Comparison of ENCODE assay signal across 8 cellular contexts in the genomic region with DNA sequence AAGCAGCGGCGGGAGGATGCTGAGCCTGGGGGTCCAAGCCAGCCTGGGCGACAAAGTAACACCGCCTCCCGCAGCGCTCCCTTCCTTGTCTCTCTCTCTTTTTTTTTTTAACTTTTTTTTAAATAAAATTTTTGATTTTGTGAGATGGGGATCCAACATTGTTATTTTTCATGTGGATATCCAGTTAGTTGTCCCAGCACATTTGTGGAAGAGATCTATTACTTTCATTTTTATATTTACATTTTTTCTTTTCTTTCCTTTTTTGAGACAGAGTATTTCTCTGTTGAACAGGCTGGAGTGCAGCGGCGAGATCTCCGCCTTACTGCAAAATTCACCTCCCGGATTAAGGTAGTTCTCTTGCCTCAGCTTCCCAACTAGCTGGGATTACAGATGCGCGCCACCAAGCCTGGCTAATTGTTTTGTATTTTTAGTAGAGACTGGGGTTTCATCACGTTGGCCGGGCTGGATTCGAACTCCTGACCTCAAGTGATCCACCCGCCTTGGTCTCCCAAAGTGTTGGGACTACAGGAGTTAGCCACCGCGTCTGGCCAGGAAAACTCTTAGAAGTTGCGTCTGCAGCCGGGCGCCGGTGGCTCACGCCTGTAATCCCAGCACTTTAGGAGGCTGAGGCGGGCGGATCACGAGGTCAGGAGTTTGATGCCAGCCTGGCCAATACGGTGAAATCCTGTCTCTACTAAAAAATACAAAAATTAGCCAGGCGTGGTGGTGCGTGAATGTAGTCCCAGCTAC. TPM values are rescaled to one million over a fixed set of nuclear protein-coding genes. Genes with fewer than 3 reads are reported as not detected.
DNase-seq lines count a peak whose midpoint lies in the region; ATAC-seq and TF ChIP-seq lines count a peak whose summit lies in the region.

No MANE protein-coding gene starts in this region.

- intact Hi-C loops in sigmoid colon (cut with DNase I): loop anchor here (1.0 to 5.0 kb wide), 2 partner anchors 19 to 46 kb away; a partner anchor contains a TSS

- H3K79me2 ChIP-seq in fibroblast of lung (ENCODE audit: control insufficient read depth, insufficient read depth, low read length): no peaks in the 10 kb centered on the region

- H2AFZ ChIP-seq in fibroblast of lung (ENCODE audit: low read length): peak overlapping the region; percentile 91

- no peak overlapping the region for H3K27ac ChIP-seq in SK-N-MC
- H3K27ac ChIP-seq in fibroblast of lung (ENCODE audit: insufficient read depth, low read length): peak overlapping the region; percentile 64
- H3K27ac ChIP-seq in sigmoid colon: peak overlapping the region; percentile 84 to 88 (median 86)

- H3K36me3 ChIP-seq in SK-N-MC (ENCODE audit: insufficient read depth, low read length) (no peaks in the 10 kb centered on the region), fibroblast of lung (ENCODE audit: control insufficient read depth, insufficient read depth, low read length) (no peaks in the 10 kb centered on the region), sigmoid colon (peaks cover 0 to 2% (median 0%) of the 10 kb centered on the region in 4 donors)

- TF ChIP-seq EP300 in sigmoid colon (IDR thresholded peaks at IDR 0.05): no peak

- H3K9ac ChIP-seq in SK-N-MC (ENCODE audit: insufficient read length): no peak overlapping the region
- peak overlapping the region; percentile 50 for H3K9ac ChIP-seq in fibroblast of lung (ENCODE audit: insufficient read depth, low read length)

- H3K9me3 ChIP-seq in SK-N-MC (ENCODE audit: low read depth, low read length) (0 out of 2 replicates have a peak, but pooled peaks cover 2% of the 10 kb centered on the region), fibroblast of lung (ENCODE audit: control insufficient read depth, insufficient read depth, low read depth, low read length) (no peaks in the 10 kb centered on the region), sigmoid colon (peaks cover 3 to 14% (median 6%) of the 10 kb centered on the region in 4 donors)

- H3K4me2 ChIP-seq in fibroblast of lung (ENCODE audit: extremely low read depth, insufficient read depth, low read length): peak overlapping the region; percentile 87

- peak overlapping the region; percentile 54 for H3K4me3 ChIP-seq in GM12875 (ENCODE audit: low read depth, low read length)
- H3K4me3 ChIP-seq in SK-N-MC: peak overlapping the region; percentile 84
- peak overlapping the region; percentile 55 to 90 (median 71) for H3K4me3 ChIP-seq in fibroblast of lung (replicated peaks in 1 of 4; ENCODE audit: control extremely low read depth in 1 of 4, insufficient read depth in 1 of 4, low read depth in 3 of 4, low read length in 4 of 4)
- H3K4me3 ChIP-seq in sigmoid colon: peak overlapping the region; percentile 63 to 81 (median 69)

- DNase-seq in SK-N-MC (ENCODE audit: low read depth, low spot score) (no peak), fibroblast of lung (ENCODE audit: low read depth in 2 of 2) (no peak), sigmoid colon (peak; percentile 52), NCI-H128 (lab: John Stamatoyannopoulos, UW; ENCODE audit: unreplicated experiment) (no peak)
- DNase-seq in activated effector memory CD4-positive, alpha-beta T cell treated with Interleukin-2 at 50 U/mL for 16 hours: no peak

- ATAC-seq in HG03432 (IDR thresholded peaks at IDR 0.05; ENCODE audit: unreplicated experiment): no peak
- no peak for ATAC-seq in HG02852 (IDR thresholded peaks at IDR 0.05; ENCODE audit: unreplicated experiment)

- TF ChIP-seq CTCF in GM12875 (IDR thresholded peaks at IDR 0.05; ENCODE audit: borderline replicate concordance, insufficient read depth, low read depth, low read length): no peak
- no peak for TF ChIP-seq CTCF in fibroblast of lung (conservative IDR thresholded peaks at IDR 0.05 in 1 of 2, IDR thresholded peaks at IDR 0.05 in 1 of 2; ENCODE audit: low read depth in 1 of 2, low read length in 2 of 2)
- TF ChIP-seq CTCF in sigmoid colon (IDR thresholded peaks at IDR 0.05): no peak

- H3K4me1 ChIP-seq in fibroblast of lung (ENCODE audit: control insufficient read depth, extremely low read depth, insufficient read depth, low read length): peaks cover 2% of the 10 kb centered on the region
- peaks cover 0 to 13% (median 8%) of the 10 kb centered on the region in 4 donors for H3K4me1 ChIP-seq in sigmoid colon

- no peak for TF ChIP-seq POLR2A in sigmoid colon (IDR thresholded peaks at IDR 0.05)

- no peaks in the 10 kb centered on the region for H4K20me1 ChIP-seq in fibroblast of lung (ENCODE audit: control insufficient read depth, extremely low read depth, insufficient read depth, low read length)

- WGBS in sigmoid colon, 2 donors: 66 to 73% methylated on average over 29 of the region's 29 CpGs

- no peaks in the 10 kb centered on the region for H3K27me3 ChIP-seq in fibroblast of lung (ENCODE audit: control insufficient read depth, insufficient read depth, low read length)
- no peaks in the 10 kb centered on the region for H3K27me3 ChIP-seq in sigmoid colon

RNA-seq across cellular contexts. Expression of a gene that starts 19.4 kb away (rescaled TPM):
- 10.1 and 10.3 TPM in 2 replicates for total RNA-seq in fibroblast of lung
- 2.9 and 3.1 TPM in 2 replicates for polyA plus RNA-seq in fibroblast of lung
- polyA plus RNA-seq in fibroblast of lung (2012): 2.5 and 3.6 TPM in 2 replicates
- 0.41 TPM in 1 of 2 replicates, not detected in the other for polyA minus RNA-seq in fibroblast of lung (ENCODE audit: low replicate concordance)
- 1 to 10 TPM; 3.6 to 8.4 (median 6.1) TPM for total RNA-seq in sigmoid colon
- polyA plus RNA-seq in sigmoid colon: 1 to 10 TPM; 4.6 to 7.2 (median 5.4) TPM

RNA-seq across cellular contexts. Expression of a gene that starts 20.1 kb away (rescaled TPM):
- 2.6 and 4.3 TPM in 2 replicates for total RNA-seq in fibroblast of lung
- 1.6 and 2.4 TPM in 2 replicates for polyA plus RNA-seq in fibroblast of lung
- polyA plus RNA-seq in fibroblast of lung (2012): 1.8 and 2.4 TPM in 2 replicates
- 1.1 TPM in 1 of 2 replicates, not detected in the other for polyA minus RNA-seq in fibroblast of lung (ENCODE audit: low replicate concordance)
- total RNA-seq in sigmoid colon: 1 to 10 TPM; 1.8 to 3.9 (median 3.6) TPM
- 1 to 10 TPM; 1.8 to 5.0 (median 4.6) TPM for polyA plus RNA-seq in sigmoid colon

RNA-seq across cellular contexts. Expression of a gene that starts 45.9 kb away (rescaled TPM):
- 14.6 and 19.7 TPM in 2 replicates for total RNA-seq in fibroblast of lung
- 3.6 and 8.5 TPM in 2 replicates for polyA plus RNA-seq in fibroblast of lung
- 3.0 and 3.6 TPM in 2 replicates for polyA plus RNA-seq in fibroblast of lung (2012)
- 4.1 and 9.7 TPM in 2 replicates for polyA minus RNA-seq in fibroblast of lung (ENCODE audit: low replicate concordance)
- 10 to 100 TPM in 3 of 4 donors, 1 to 10 TPM in 1; 9.0 to 21.8 (median 15.0) TPM for total RNA-seq in sigmoid colon
- polyA plus RNA-seq in sigmoid colon: 1 to 10 TPM; 1.4 to 8.5 (median 6.6) TPM
